8 cellular contexts compared by ENCODE assay signal in genomic region chr1:179083031-179083345, GRCh38. TPM values are rescaled to one million over a fixed set of nuclear protein-coding genes. Genes with fewer than 3 reads are reported as not detected.
DNase-seq lines count a peak whose midpoint lies in the region; ATAC-seq and TF ChIP-seq lines count a peak whose summit lies in the region.

No MANE protein-coding gene starts in this region.

- ATAC-seq in GM21515 (IDR thresholded peaks at IDR 0.05; ENCODE audit: unreplicated experiment) (no peak), GM21723 (IDR thresholded peaks at IDR 0.05; ENCODE audit: unreplicated experiment) (no peak)

- peak; percentile 14 for DNase-seq in stimulated activated CD4-positive, alpha-beta T cell treated with anti-CD3 and anti-CD28 coated beads, Interleukin-4, amount 100 ng/mL, for 24 hours
- DNase-seq in stimulated activated CD4-positive, alpha-beta T cell treated with anti-CD3 and anti-CD28 coated beads, Interleukin-12 subunit alpha, Interleukin-12 subunit beta, amount 100 ng/mL, for 4 hours: no peak
- DNase-seq in T-helper 9 cell (peak; percentile 21), fibroblast of villous mesenchyme (ENCODE audit: low read depth) (peak; percentile 26), skeletal muscle cell (ENCODE audit: low read depth) (no peak), iPS-NIHi7 (ENCODE audit: extremely low spot score) (no peak)

- TF ChIP-seq CTCF in fibroblast of villous mesenchyme (IDR thresholded peaks at IDR 0.05; ENCODE audit: insufficient read depth, low read depth, low read length): no peak

- H3K4me3 ChIP-seq in fibroblast of villous mesenchyme (ENCODE audit: low read depth, low read length): peak overlapping the region; percentile 81
- peak overlapping the region; percentile 92 for H3K4me3 ChIP-seq in skeletal muscle cell (ENCODE audit: low read depth, low read length)

RNA-seq across cellular contexts. Expression of gene TOR3A, which starts 1.1 kb away (rescaled TPM):
- total RNA-seq in fibroblast of villous mesenchyme: 35.4 and 41.2 TPM in 2 replicates

RNA-seq across cellular contexts. Expression of gene FAM20B, which starts 57.3 kb away (rescaled TPM):
- total RNA-seq in fibroblast of villous mesenchyme: 32.5 and 42.7 TPM in 2 replicates

Comparison
In these comparisons a context has a peak if more than half of its experiments do, and no peak if none do; other contexts are left out.
1. DNase-seq: peak in stimulated activated CD4-positive, alpha-beta T cell treated with anti-CD3 and anti-CD28 coated beads, Interleukin-4, amount 100 ng/mL, for 24 hours (single experiment), T-helper 9 cell (single experiment) and fibroblast of villous mesenchyme (single experiment); none in stimulated activated CD4-positive, alpha-beta T cell treated with anti-CD3 and anti-CD28 coated beads, Interleukin-12 subunit alpha, Interleukin-12 subunit beta, amount 100 ng/mL, for 4 hours (single experiment), skeletal muscle cell (single experiment) and iPS-NIHi7 (single experiment).